1 cellular context compared by ENCODE assay signal in the genomic region with DNA sequence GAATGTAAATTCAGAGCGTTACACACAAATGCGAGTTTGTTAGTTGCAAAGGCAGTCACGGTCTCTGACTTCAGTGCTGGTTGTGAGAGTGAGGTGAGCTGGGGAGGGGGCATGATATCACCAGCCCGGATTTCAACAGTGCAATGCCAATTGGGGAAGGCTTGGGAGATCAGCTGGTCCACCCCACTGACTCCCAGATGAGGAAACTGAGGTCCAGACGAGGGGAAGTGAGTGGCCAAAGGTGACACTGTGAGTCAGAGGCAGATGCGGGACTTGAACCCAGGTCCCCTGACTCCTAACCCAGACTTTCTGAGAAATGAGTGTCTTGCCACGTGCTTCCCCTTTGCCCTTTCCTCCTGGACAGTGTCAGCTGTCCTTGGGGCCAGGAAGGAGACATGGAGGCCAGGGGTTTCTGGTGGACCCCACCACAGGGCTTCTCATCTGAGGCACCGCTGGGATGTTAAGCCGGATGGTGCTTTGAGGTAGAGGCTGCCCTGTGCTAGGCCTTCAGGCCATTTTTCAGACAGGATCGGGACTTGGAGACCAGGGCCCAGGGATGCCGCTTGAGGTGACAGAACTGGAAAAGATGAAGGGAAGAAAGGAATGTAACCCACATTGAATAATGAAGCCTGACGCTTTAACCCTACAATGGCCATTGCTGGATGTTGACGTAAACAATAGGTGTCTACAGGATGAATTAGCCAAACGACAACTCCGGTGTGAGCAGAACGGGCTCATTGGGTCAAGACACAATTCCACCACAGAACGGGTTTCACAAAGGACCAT.
TF ChIP-seq lines count a peak whose summit lies in the region.

No MANE protein-coding gene starts in this region.

TF ChIP-seq in GM23338, 12 proteins besides CTCF, POLR2A, EP300 and RAD21 (continued from another document):
- TF ChIP-seq, protein P1, sequence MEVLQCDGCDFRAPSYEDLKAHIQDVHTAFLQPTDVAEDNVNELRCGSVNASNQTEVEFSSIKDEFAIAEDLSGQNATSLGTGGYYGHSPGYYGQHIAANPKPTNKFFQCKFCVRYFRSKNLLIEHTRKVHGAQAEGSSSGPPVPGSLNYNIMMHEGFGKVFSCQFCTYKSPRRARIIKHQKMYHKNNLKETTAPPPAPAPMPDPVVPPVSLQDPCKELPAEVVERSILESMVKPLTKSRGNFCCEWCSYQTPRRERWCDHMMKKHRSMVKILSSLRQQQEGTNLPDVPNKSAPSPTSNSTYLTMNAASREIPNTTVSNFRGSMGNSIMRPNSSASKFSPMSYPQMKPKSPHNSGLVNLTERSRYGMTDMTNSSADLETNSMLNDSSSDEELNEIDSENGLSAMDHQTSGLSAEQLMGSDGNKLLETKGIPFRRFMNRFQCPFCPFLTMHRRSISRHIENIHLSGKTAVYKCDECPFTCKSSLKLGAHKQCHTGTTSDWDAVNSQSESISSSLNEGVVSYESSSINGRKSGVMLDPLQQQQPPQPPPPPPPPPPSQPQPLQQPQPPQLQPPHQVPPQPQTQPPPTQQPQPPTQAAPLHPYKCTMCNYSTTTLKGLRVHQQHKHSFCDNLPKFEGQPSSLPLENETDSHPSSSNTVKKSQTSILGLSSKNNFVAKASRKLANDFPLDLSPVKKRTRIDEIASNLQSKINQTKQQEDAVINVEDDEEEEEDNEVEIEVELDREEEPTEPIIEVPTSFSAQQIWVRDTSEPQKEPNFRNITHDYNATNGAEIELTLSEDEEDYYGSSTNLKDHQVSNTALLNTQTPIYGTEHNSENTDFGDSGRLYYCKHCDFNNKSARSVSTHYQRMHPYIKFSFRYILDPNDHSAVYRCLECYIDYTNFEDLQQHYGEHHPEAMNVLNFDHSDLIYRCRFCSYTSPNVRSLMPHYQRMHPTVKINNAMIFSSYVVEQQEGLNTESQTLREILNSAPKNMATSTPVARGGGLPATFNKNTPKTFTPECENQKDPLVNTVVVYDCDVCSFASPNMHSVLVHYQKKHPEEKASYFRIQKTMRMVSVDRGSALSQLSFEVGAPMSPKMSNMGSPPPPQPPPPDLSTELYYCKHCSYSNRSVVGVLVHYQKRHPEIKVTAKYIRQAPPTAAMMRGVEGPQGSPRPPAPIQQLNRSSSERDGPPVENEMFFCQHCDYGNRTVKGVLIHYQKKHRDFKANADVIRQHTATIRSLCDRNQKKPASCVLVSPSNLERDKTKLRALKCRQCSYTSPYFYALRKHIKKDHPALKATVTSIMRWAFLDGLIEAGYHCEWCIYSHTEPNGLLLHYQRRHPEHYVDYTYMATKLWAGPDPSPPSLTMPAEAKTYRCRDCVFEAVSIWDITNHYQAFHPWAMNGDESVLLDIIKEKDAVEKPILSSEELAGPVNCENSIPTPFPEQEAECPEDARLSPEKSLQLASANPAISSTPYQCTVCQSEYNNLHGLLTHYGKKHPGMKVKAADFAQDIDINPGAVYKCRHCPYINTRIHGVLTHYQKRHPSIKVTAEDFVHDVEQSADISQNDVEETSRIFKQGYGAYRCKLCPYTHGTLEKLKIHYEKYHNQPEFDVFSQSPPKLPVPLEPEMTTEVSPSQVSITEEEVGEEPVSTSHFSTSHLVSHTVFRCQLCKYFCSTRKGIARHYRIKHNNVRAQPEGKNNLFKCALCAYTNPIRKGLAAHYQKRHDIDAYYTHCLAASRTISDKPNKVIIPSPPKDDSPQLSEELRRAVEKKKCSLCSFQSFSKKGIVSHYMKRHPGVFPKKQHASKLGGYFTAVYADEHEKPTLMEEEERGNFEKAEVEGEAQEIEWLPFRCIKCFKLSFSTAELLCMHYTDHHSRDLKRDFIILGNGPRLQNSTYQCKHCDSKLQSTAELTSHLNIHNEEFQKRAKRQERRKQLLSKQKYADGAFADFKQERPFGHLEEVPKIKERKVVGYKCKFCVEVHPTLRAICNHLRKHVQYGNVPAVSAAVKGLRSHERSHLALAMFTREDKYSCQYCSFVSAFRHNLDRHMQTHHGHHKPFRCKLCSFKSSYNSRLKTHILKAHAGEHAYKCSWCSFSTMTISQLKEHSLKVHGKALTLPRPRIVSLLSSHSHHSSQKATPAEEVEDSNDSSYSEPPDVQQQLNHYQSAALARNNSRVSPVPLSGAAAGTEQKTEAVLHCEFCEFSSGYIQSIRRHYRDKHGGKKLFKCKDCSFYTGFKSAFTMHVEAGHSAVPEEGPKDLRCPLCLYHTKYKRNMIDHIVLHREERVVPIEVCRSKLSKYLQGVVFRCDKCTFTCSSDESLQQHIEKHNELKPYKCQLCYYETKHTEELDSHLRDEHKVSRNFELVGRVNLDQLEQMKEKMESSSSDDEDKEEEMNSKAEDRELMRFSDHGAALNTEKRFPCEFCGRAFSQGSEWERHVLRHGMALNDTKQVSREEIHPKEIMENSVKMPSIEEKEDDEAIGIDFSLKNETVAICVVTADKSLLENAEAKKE (CRISPR knock-in tag; IDR thresholded peaks at IDR 0.05) = no peak
- TF ChIP-seq JUNB (IDR thresholded peaks at IDR 0.05; ENCODE audit: unreplicated experiment) (no peak), ZNF331 (CRISPR knock-in tag; IDR thresholded peaks at IDR 0.05; ENCODE audit: low read depth) (no peak), STAT1 (IDR thresholded peaks at IDR 0.05; ENCODE audit: unreplicated experiment) (no peak), POLR2AphosphoS5 (IDR thresholded peaks at IDR 0.05; ENCODE audit: low read depth) (no peak), CREB1 (CRISPR knock-in tag; IDR thresholded peaks at IDR 0.05; ENCODE audit: low read depth) (no peak), NANOG (IDR thresholded peaks at IDR 0.05; ENCODE audit: borderline replicate concordance) (no peak), ZNF114 (CRISPR knock-in tag; IDR thresholded peaks at IDR 0.05) (no peak)
- TF ChIP-seq, protein P2, sequence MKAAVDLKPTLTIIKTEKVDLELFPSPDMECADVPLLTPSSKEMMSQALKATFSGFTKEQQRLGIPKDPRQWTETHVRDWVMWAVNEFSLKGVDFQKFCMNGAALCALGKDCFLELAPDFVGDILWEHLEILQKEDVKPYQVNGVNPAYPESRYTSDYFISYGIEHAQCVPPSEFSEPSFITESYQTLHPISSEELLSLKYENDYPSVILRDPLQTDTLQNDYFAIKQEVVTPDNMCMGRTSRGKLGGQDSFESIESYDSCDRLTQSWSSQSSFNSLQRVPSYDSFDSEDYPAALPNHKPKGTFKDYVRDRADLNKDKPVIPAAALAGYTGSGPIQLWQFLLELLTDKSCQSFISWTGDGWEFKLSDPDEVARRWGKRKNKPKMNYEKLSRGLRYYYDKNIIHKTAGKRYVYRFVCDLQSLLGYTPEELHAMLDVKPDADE (IDR thresholded peaks at IDR 0.05) = no peak
- TF ChIP-seq, protein P3, sequence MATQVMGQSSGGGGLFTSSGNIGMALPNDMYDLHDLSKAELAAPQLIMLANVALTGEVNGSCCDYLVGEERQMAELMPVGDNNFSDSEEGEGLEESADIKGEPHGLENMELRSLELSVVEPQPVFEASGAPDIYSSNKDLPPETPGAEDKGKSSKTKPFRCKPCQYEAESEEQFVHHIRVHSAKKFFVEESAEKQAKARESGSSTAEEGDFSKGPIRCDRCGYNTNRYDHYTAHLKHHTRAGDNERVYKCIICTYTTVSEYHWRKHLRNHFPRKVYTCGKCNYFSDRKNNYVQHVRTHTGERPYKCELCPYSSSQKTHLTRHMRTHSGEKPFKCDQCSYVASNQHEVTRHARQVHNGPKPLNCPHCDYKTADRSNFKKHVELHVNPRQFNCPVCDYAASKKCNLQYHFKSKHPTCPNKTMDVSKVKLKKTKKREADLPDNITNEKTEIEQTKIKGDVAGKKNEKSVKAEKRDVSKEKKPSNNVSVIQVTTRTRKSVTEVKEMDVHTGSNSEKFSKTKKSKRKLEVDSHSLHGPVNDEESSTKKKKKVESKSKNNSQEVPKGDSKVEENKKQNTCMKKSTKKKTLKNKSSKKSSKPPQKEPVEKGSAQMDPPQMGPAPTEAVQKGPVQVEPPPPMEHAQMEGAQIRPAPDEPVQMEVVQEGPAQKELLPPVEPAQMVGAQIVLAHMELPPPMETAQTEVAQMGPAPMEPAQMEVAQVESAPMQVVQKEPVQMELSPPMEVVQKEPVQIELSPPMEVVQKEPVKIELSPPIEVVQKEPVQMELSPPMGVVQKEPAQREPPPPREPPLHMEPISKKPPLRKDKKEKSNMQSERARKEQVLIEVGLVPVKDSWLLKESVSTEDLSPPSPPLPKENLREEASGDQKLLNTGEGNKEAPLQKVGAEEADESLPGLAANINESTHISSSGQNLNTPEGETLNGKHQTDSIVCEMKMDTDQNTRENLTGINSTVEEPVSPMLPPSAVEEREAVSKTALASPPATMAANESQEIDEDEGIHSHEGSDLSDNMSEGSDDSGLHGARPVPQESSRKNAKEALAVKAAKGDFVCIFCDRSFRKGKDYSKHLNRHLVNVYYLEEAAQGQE (IDR thresholded peaks at IDR 0.05; ENCODE audit: unreplicated experiment) = no peak
TF ChIP-seq in GM23338: peak in this region for 0.
